Comparison of ENCODE assay signal across 25 cellular contexts in genomic region chr1:2428490-2428889, GRCh38. TPM values are rescaled to one million over a fixed set of nuclear protein-coding genes. Genes with fewer than 3 reads are reported as not detected.
DNase-seq lines count a peak whose midpoint lies in the region; ATAC-seq and TF ChIP-seq lines count a peak whose summit lies in the region.
"Had no signal": no experiment of that assay in that cellular context is flagged by ENCODE, and none has a peak within 500 bp of the region (broad histone marks: within the 10 kb centered on the region; RNA-seq: fewer than 3 reads in every experiment).

No MANE protein-coding gene starts in this region.

- H3K27ac Mint-ChIP-seq in MCF 10A (ENCODE audit: low read depth, unreplicated experiment) = peak overlapping the region; percentile 90
- H3K27ac Mint-ChIP-seq: CD14-positive monocyte, H9, HFFc6 had no signal

- ATAC-seq in esophagus mucosa = peak; percentile 85
- no peak for ATAC-seq in GM18907 (IDR thresholded peaks at IDR 0.05; ENCODE audit: unreplicated experiment)
- ATAC-seq: GM12878, SK-N-SH treated with all-trans-retinoic acid at 6 μM for 48 hours had no signal

- POLR2A ChIA-PET in MCF 10A (lab: Yijun Ruan, JAX) = interaction anchor here (0.6 to 2.6 kb wide), 9 partner anchors 15 to 197 kb away, joined by 3 to 12 read pairs (median 4); partner anchors contain the start of genes MORN1, PANK4, PEX10 and RER1

- H3K4me3 ChIP-seq in BLaER1 (no peak overlapping the region), skin epidermis (peak overlapping the region in 6 of 7 experiments; percentile 3 to 43 (median 24))
- H3K4me3 ChIP-seq: GM12878, GM23248 had no signal

- no peaks in the 10 kb centered on the region for H3K9me3 ChIP-seq in BLaER1

- DNase-seq in MCF 10A (ENCODE audit: unreplicated experiment) (peak; percentile 79), HT-29 (ENCODE audit: low spot score) (no peak), GM10266 (ENCODE audit: extremely low spot score) (no peak), Kasumi-1 (lab: John Stamatoyannopoulos, UW) (no peak)
- DNase-seq: 8988T; AML-193; DMS79; GM23248; H9; HFFc6; KBM-7; NCI-H1092 treated with DMSO at 0.1 percent for 48 hours; NCI-H1436 treated with DMSO at 0.1 percent for 48 hours; NCI-H2029; NCI-H226; NCI-H510A treated with DMSO at 0.1 percent for 48 hours; NCI-H748 treated with DMSO at 0.1 percent for 48 hours; NK-92 treated with Interleukin-12 subunit alpha and Interleukin-12 subunit beta, amount 100 ng/mL, for 24 hours had no signal

- peaks cover 5% of the 10 kb centered on the region for H3K36me3 Mint-ChIP-seq in MCF 10A (ENCODE audit: insufficient read depth, unreplicated experiment)
- H3K36me3 Mint-ChIP-seq: CD14-positive monocyte had no signal

- peaks cover under 1% of the 10 kb centered on the region for H3K9me3 Mint-ChIP-seq in MCF 10A (ENCODE audit: unreplicated experiment)

- H3K27me3 Mint-ChIP-seq in MCF 10A (ENCODE audit: insufficient read depth, unreplicated experiment) = no peaks in the 10 kb centered on the region

- no peak for TF ChIP-seq CTCF in MCF 10A (IDR thresholded peaks at IDR 0.05; ENCODE audit: unreplicated experiment)
- no peak for TF ChIP-seq CTCF in GM10266 (IDR thresholded peaks at IDR 0.05; ENCODE audit: control insufficient read depth, insufficient read depth, low read depth, missing control alignments)

- no peaks in the 10 kb centered on the region for H3K4me1 Mint-ChIP-seq in MCF 10A (ENCODE audit: insufficient read depth, unreplicated experiment)
- H3K4me1 Mint-ChIP-seq: CD14-positive monocyte had no signal

- no peaks in the 10 kb centered on the region for H3K36me3 ChIP-seq in BLaER1

- intact Hi-C loops in MCF 10A (cut with micrococcal nuclease) = no loop called here

- peak overlapping the region; percentile 77 for H3K4me3 Mint-ChIP-seq in MCF 10A (ENCODE audit: unreplicated experiment)
- H3K4me3 Mint-ChIP-seq: CD14-positive monocyte, H9, HFFc6 had no signal

- H3K27me3 ChIP-seq in BLaER1 = peaks cover 8% of the 10 kb centered on the region

- CTCF ChIA-PET in MCF 10A (lab: Yijun Ruan, JAX) = interaction anchor here (0.6 to 3.9 kb wide), 5 partner anchors 13 to 791 kb away, joined by 3 to 21 read pairs (median 3); no protein-coding TSS in a partner anchor

- H3K9ac ChIP-seq in BLaER1 = no peak overlapping the region
- H3K9ac ChIP-seq: GM23248 had no signal

- H3K27ac ChIP-seq in BLaER1 = peak overlapping the region; percentile 67; the same call in 1 of the 2 replicates
- peak overlapping the region in 20 of 21 experiments; percentile 39 to 92 (median 79) for H3K27ac ChIP-seq in skin epidermis
- H3K27ac ChIP-seq: GM23248 had no signal

- no TSS peak for BruUV-seq in MCF 10A (replicated peaks; lab: Mats Ljungman, UMichigan)

- no peaks in the 10 kb centered on the region for H4K20me1 ChIP-seq in BLaER1

- peak overlapping the region; percentile 84 for H3K4me2 ChIP-seq in BLaER1

- peaks cover 72% of the 10 kb centered on the region for H3K4me1 ChIP-seq in BLaER1

RNA-seq across cellular contexts. Expression of gene PEX10, which starts 16.1 kb away (rescaled TPM):
- total RNA-seq in MCF 10A (2022) (31.3 and 36.1 TPM in 2 replicates), esophagus mucosa (17.7 TPM)
- 72.2 and 76.7 TPM in 2 replicates for total RNA-seq in HT-29 (2014; rRNA removed; shearing (Covaris generic))

RNA-seq across cellular contexts. Expression of gene RER1, which starts 36.8 kb away (rescaled TPM):
- 172 and 224 TPM in 2 replicates for total RNA-seq in MCF 10A (2022)
- total RNA-seq in esophagus mucosa = 167 TPM
- total RNA-seq in HT-29 (2014; rRNA removed; shearing (Covaris generic)) = 60.1 and 66.2 TPM in 2 replicates

RNA-seq across cellular contexts. Expression of gene MORN1, which starts 37.1 kb away (rescaled TPM):
- total RNA-seq in MCF 10A (2022) = 19.4 and 28.0 TPM in 2 replicates
- total RNA-seq in esophagus mucosa = 8.4 TPM
- 19.3 and 23.6 TPM in 2 replicates for total RNA-seq in HT-29 (2014; rRNA removed; shearing (Covaris generic))

RNA-seq across cellular contexts. Expression of gene PLCH2, which starts 47.6 kb away (rescaled TPM):
- total RNA-seq in MCF 10A (2022) (92.6 and 123 TPM in 2 replicates), esophagus mucosa (21.0 TPM)
- total RNA-seq in HT-29 (2014; rRNA removed; shearing (Covaris generic)) = 3.1 and 5.3 TPM in 2 replicates
- total RNA-seq: GM23248 had no signal
